Comparison of ENCODE assay signal across 19 cellular contexts in genomic region chr17:50097455-50097854, GRCh38. TPM values are rescaled to one million over a fixed set of nuclear protein-coding genes. Genes with fewer than 3 reads are reported as not detected.
DNase-seq lines count a peak whose midpoint lies in the region; TF ChIP-seq lines count a peak whose summit lies in the region.
"Had no signal": no experiment of that assay in that cellular context is flagged by ENCODE, and none has a peak within 500 bp of the region (broad histone marks: within the 10 kb centered on the region; RNA-seq: fewer than 3 reads in every experiment).

No MANE protein-coding gene starts in this region.

- H3K27ac ChIP-seq in left ventricle myocardium inferior (replicated peaks) (peak overlapping the region; percentile 97), subcutaneous abdominal adipose tissue (ENCODE audit: low read depth, low read length) (peak overlapping the region; percentile 89), stomach (no peak overlapping the region)
- H3K27ac ChIP-seq: C4-2B, PC-9 had no signal

- TF ChIP-seq CTCF in left ventricle myocardium inferior (IDR thresholded peaks at IDR 0.05; ENCODE audit: borderline replicate concordance) (no peak), stomach (IDR thresholded peaks at IDR 0.05) (no peak)

- 70 to 91% (median 74%) methylated on average over 7 of the region's 7 CpGs for WGBS in stomach, 5 donors

- H3K4me1 ChIP-seq in left ventricle myocardium inferior (peaks cover 77% of the 10 kb centered on the region), subcutaneous abdominal adipose tissue (ENCODE audit: control insufficient read depth in 5 of 5, insufficient read depth in 5 of 5, low read length in 5 of 5) (peaks cover 15 to 75% (median 73%) of the 10 kb centered on the region in 5 donors), stomach (peaks cover 37 to 79% (median 58%) of the 10 kb centered on the region in 4 donors)

- H3K36me3 Mint-ChIP-seq in activated CD4-positive, alpha-beta T cell treated with anti-CD3 and anti-CD28 coated beads, Interleukin-2, amount 10 ng/mL, durations not matched to agents 7 days and 5 days (ENCODE audit: low read depth) = no peaks in the 10 kb centered on the region
- H3K36me3 Mint-ChIP-seq in activated CD4-positive, alpha-beta T cell treated with anti-CD3 and anti-CD28 coated beads, Interleukin-2, amount 10 ng/mL, durations not matched to agents 24 days and 14 days (ENCODE audit: low read depth) = peaks cover 2% of the 10 kb centered on the region

- peak overlapping the region in 4 of 5 donors; percentile 38 to 90 (median 88) for H3K9ac ChIP-seq in subcutaneous abdominal adipose tissue (ENCODE audit: low read length in 5 of 5)

- POLR2A ChIA-PET in activated CD4-positive, alpha-beta T cell treated with anti-CD3 and anti-CD28 coated beads, Interleukin-2, amount 10 ng/mL, durations not matched to agents 7 days and 5 days (lab: Charles Lee) = no interaction called here

- DNase-seq in activated CD4-positive, alpha-beta T cell treated with anti-CD3 and anti-CD28 coated beads, Interleukin-2, amount 10 ng/mL, durations not matched to agents 7 days and 5 days = no peak
- no peak for DNase-seq in activated CD4-positive, alpha-beta T cell treated with anti-CD3 and anti-CD28 coated beads, Interleukin-2, amount 10 ng/mL, durations not matched to agents 24 days and 14 days
- no peak for DNase-seq in left ventricle myocardium inferior
- DNase-seq in NCI-H345 (lab: John Stamatoyannopoulos, UW) = no peak
- no peak for DNase-seq in stomach
- DNase-seq: 8988T; activated CD4-positive, alpha-beta memory T cell treated with anti-CD3 and anti-CD28 coated beads, Interleukin-2, amount 10 ng/mL, durations not matched to agents 7 days and 5 days; activated T-cell treated with anti-CD3 and anti-CD28 coated beads, Interleukin-2, amount 50 U/mL, for 72 hours; adrenal gland; cerebellar nuclear complex; DMS79 treated with DMSO at 0.1 percent for 48 hours; HFFc6; PC-9; sigmoid colon; stimulated activated CD4-positive, alpha-beta T cell treated with anti-CD3 and anti-CD28 coated beads, Interleukin-4, amount 100 ng/mL, for 1 hour; trophoblast cell had no signal

- H3K4me3 ChIP-seq in left ventricle myocardium inferior = peak overlapping the region; percentile 99
- H3K4me3 ChIP-seq in subcutaneous abdominal adipose tissue (ENCODE audit: low read depth in 1 of 5, low read length in 5 of 5) = peak overlapping the region in 1 of 5 donors; percentile 22
- no peak overlapping the region for H3K4me3 ChIP-seq in stomach
- H3K4me3 ChIP-seq: adrenal gland, PC-9, sigmoid colon had no signal

- H3K27me3 ChIP-seq in left ventricle myocardium inferior (ENCODE audit: low read depth) (no peaks in the 10 kb centered on the region), subcutaneous abdominal adipose tissue (ENCODE audit: control insufficient read depth in 5 of 5, insufficient read depth in 4 of 5, low read length in 5 of 5) (no peaks in the 10 kb centered on the region), stomach (no peaks in the 10 kb centered on the region)
- H3K27me3 ChIP-seq: adrenal gland, sigmoid colon had no signal

- H3K27ac Mint-ChIP-seq in activated CD4-positive, alpha-beta T cell treated with anti-CD3 and anti-CD28 coated beads, Interleukin-2, amount 10 ng/mL, durations not matched to agents 7 days and 5 days = no peak overlapping the region
- H3K27ac Mint-ChIP-seq in activated CD4-positive, alpha-beta T cell treated with anti-CD3 and anti-CD28 coated beads, Interleukin-2, amount 10 ng/mL, durations not matched to agents 24 days and 14 days = no peak overlapping the region
- H3K27ac Mint-ChIP-seq: activated CD4-positive, alpha-beta memory T cell treated with anti-CD3 and anti-CD28 coated beads, Interleukin-2, amount 10 ng/mL, durations not matched to agents 7 days and 5 days; activated T-cell treated with anti-CD3 and anti-CD28 coated beads, Interleukin-2, amount 50 U/mL, for 72 hours; memory B cell had no signal

- peaks cover 27% of the 10 kb centered on the region for H3K4me1 Mint-ChIP-seq in activated CD4-positive, alpha-beta T cell treated with anti-CD3 and anti-CD28 coated beads, Interleukin-2, amount 10 ng/mL, durations not matched to agents 7 days and 5 days
- H3K4me1 Mint-ChIP-seq in activated CD4-positive, alpha-beta T cell treated with anti-CD3 and anti-CD28 coated beads, Interleukin-2, amount 10 ng/mL, durations not matched to agents 24 days and 14 days = peaks cover 27% of the 10 kb centered on the region

- H3K9me3 Mint-ChIP-seq in activated CD4-positive, alpha-beta T cell treated with anti-CD3 and anti-CD28 coated beads, Interleukin-2, amount 10 ng/mL, durations not matched to agents 7 days and 5 days = no peaks in the 10 kb centered on the region
- no peaks in the 10 kb centered on the region for H3K9me3 Mint-ChIP-seq in activated CD4-positive, alpha-beta T cell treated with anti-CD3 and anti-CD28 coated beads, Interleukin-2, amount 10 ng/mL, durations not matched to agents 24 days and 14 days
- H3K9me3 Mint-ChIP-seq: activated CD4-positive, alpha-beta memory T cell treated with anti-CD3 and anti-CD28 coated beads, Interleukin-2, amount 10 ng/mL, durations not matched to agents 7 days and 5 days; activated T-cell treated with anti-CD3 and anti-CD28 coated beads, Interleukin-2, amount 50 U/mL, for 72 hours; HFFc6; memory B cell had no signal

- H3K27me3 Mint-ChIP-seq in activated CD4-positive, alpha-beta T cell treated with anti-CD3 and anti-CD28 coated beads, Interleukin-2, amount 10 ng/mL, durations not matched to agents 7 days and 5 days = peaks cover 5% of the 10 kb centered on the region
- no peaks in the 10 kb centered on the region for H3K27me3 Mint-ChIP-seq in activated CD4-positive, alpha-beta T cell treated with anti-CD3 and anti-CD28 coated beads, Interleukin-2, amount 10 ng/mL, durations not matched to agents 24 days and 14 days
- H3K27me3 Mint-ChIP-seq: activated CD4-positive, alpha-beta memory T cell treated with anti-CD3 and anti-CD28 coated beads, Interleukin-2, amount 10 ng/mL, durations not matched to agents 7 days and 5 days; memory B cell had no signal

- no peak for TF ChIP-seq POLR2A in stomach (IDR thresholded peaks at IDR 0.05)

- peaks cover 40% of the 10 kb centered on the region for H3K36me3 ChIP-seq in left ventricle myocardium inferior
- H3K36me3 ChIP-seq in subcutaneous abdominal adipose tissue (ENCODE audit: control insufficient read depth in 5 of 5, insufficient read depth in 5 of 5, low read length in 5 of 5) = peaks cover 0 to 45% (median 38%) of the 10 kb centered on the region in 5 donors
- peaks cover 13 to 48% (median 31%) of the 10 kb centered on the region in 4 donors for H3K36me3 ChIP-seq in stomach

- no peaks in the 10 kb centered on the region for H3K9me3 ChIP-seq in left ventricle myocardium inferior (replicated peaks)
- no peaks in the 10 kb centered on the region for H3K9me3 ChIP-seq in subcutaneous abdominal adipose tissue (ENCODE audit: control insufficient read depth in 5 of 5, low read length in 5 of 5)
- H3K9me3 ChIP-seq in stomach = no peaks in the 10 kb centered on the region
- H3K9me3 ChIP-seq: adrenal gland, sigmoid colon had no signal

- H3K4me3 Mint-ChIP-seq in activated CD4-positive, alpha-beta T cell treated with anti-CD3 and anti-CD28 coated beads, Interleukin-2, amount 10 ng/mL, durations not matched to agents 7 days and 5 days = peak overlapping the region; percentile 50
- H3K4me3 Mint-ChIP-seq in activated CD4-positive, alpha-beta T cell treated with anti-CD3 and anti-CD28 coated beads, Interleukin-2, amount 10 ng/mL, durations not matched to agents 24 days and 14 days = no peak overlapping the region
- H3K4me3 Mint-ChIP-seq: activated CD4-positive, alpha-beta memory T cell treated with anti-CD3 and anti-CD28 coated beads, Interleukin-2, amount 10 ng/mL, durations not matched to agents 7 days and 5 days; activated T-cell treated with anti-CD3 and anti-CD28 coated beads, Interleukin-2, amount 50 U/mL, for 72 hours; HFFc6; memory B cell had no signal

- TF ChIP-seq EP300 in stomach (IDR thresholded peaks at IDR 0.05) = no peak

- intact Hi-C loops in activated CD4-positive, alpha-beta T cell treated with anti-CD3 and anti-CD28 coated beads, Interleukin-2, amount 10 ng/mL, durations not matched to agents 24 days and 14 days (cut with micrococcal nuclease) = no loop called here
- intact Hi-C loops in left ventricle myocardium inferior (cut with micrococcal nuclease) (loop anchor here (10.0 kb wide), 1 partner anchor 67 kb away; the partner anchor contains the start of gene SGCA), stomach (cut with DNase I; ENCODE audit: low total_unique reads) (no loop called here)

- CTCF ChIA-PET in activated CD4-positive, alpha-beta T cell treated with anti-CD3 and anti-CD28 coated beads, Interleukin-2, amount 10 ng/mL, durations not matched to agents 7 days and 5 days (lab: Charles Lee) = interaction anchor here (0.6 to 1.0 kb wide), 2 partner anchors 11 to 43 kb away, joined by 3 read pairs; no protein-coding TSS in a partner anchor

RNA-seq across cellular contexts. Expression of gene PDK2, which starts 2.3 kb away (rescaled TPM):
- total RNA-seq in activated CD4-positive, alpha-beta T cell treated with anti-CD3 and anti-CD28 coated beads, Interleukin-2, amount 10 ng/mL, durations not matched to agents 7 days and 5 days = 10 to 100 TPM; 29.4 to 31.3 TPM
- total RNA-seq in activated CD4-positive, alpha-beta T cell treated with anti-CD3 and anti-CD28 coated beads, Interleukin-2, amount 10 ng/mL, durations not matched to agents 24 days and 14 days = 10.9 and 11.8 TPM in 2 replicates
- total RNA-seq in left ventricle myocardium inferior (206 TPM), stomach (100 to 1,000 TPM in 1 of 5 donors, 10 to 100 TPM in 2, 1 to 10 TPM in 2; 4.6 to 255 (median 31.2) TPM)
- polyA plus RNA-seq in stomach = 10 to 100 TPM; 13.5 to 20.6 (median 20.1) TPM

RNA-seq across cellular contexts. Expression of gene SAMD14, which starts 32.5 kb away (rescaled TPM):
- under 1 TPM; 0.07 to 0.23 TPM for total RNA-seq in activated CD4-positive, alpha-beta T cell treated with anti-CD3 and anti-CD28 coated beads, Interleukin-2, amount 10 ng/mL, durations not matched to agents 7 days and 5 days
- 1.0 and 1.2 TPM in 2 replicates for total RNA-seq in activated CD4-positive, alpha-beta T cell treated with anti-CD3 and anti-CD28 coated beads, Interleukin-2, amount 10 ng/mL, durations not matched to agents 24 days and 14 days
- 1.6 TPM for total RNA-seq in left ventricle myocardium inferior
- total RNA-seq in stomach = 10 to 100 TPM in 1 of 5 donors, 1 to 10 TPM in 2, not detected in 2; 1.5 to 87.0 (median 1.9) TPM
- polyA plus RNA-seq in stomach = 1 to 10 TPM; 1.3 to 2.3 (median 1.6) TPM

RNA-seq across cellular contexts. Expression of gene ITGA3, which starts 41.5 kb away (rescaled TPM):
- 1 to 10 TPM; 5.8 to 7.9 TPM for total RNA-seq in activated CD4-positive, alpha-beta T cell treated with anti-CD3 and anti-CD28 coated beads, Interleukin-2, amount 10 ng/mL, durations not matched to agents 7 days and 5 days
- 14.5 and 15.0 TPM in 2 replicates for total RNA-seq in activated CD4-positive, alpha-beta T cell treated with anti-CD3 and anti-CD28 coated beads, Interleukin-2, amount 10 ng/mL, durations not matched to agents 24 days and 14 days
- total RNA-seq in left ventricle myocardium inferior (17.0 TPM), stomach (100 to 1,000 TPM in 4 of 5 donors, 10 to 100 TPM in 1; 33.6 to 698 (median 193) TPM)
- 10 to 100 TPM in 2 of 3 donors, 1 to 10 TPM in 1; 6.9 to 37.5 (median 29.5) TPM for polyA plus RNA-seq in stomach

RNA-seq across cellular contexts. Expression of gene PPP1R9B, which starts 53.0 kb away (rescaled TPM):
- total RNA-seq in activated CD4-positive, alpha-beta T cell treated with anti-CD3 and anti-CD28 coated beads, Interleukin-2, amount 10 ng/mL, durations not matched to agents 7 days and 5 days = 100 to 1,000 TPM; 110 to 117 TPM
- 90.1 and 91.3 TPM in 2 replicates for total RNA-seq in activated CD4-positive, alpha-beta T cell treated with anti-CD3 and anti-CD28 coated beads, Interleukin-2, amount 10 ng/mL, durations not matched to agents 24 days and 14 days
- 33.0 TPM for total RNA-seq in left ventricle myocardium inferior
- total RNA-seq in stomach = 10 to 100 TPM; 11.6 to 64.2 (median 22.5) TPM
- 10 to 100 TPM; 13.1 to 28.8 (median 14.2) TPM for polyA plus RNA-seq in stomach

Comparison
In these comparisons a context has a peak if more than half of its experiments do, and no peak if none do; other contexts are left out.
1. H3K27ac ChIP-seq: peak in left ventricle myocardium inferior (single experiment) and subcutaneous abdominal adipose tissue (single experiment); none in stomach (0 of 5).